In the genomic region with DNA sequence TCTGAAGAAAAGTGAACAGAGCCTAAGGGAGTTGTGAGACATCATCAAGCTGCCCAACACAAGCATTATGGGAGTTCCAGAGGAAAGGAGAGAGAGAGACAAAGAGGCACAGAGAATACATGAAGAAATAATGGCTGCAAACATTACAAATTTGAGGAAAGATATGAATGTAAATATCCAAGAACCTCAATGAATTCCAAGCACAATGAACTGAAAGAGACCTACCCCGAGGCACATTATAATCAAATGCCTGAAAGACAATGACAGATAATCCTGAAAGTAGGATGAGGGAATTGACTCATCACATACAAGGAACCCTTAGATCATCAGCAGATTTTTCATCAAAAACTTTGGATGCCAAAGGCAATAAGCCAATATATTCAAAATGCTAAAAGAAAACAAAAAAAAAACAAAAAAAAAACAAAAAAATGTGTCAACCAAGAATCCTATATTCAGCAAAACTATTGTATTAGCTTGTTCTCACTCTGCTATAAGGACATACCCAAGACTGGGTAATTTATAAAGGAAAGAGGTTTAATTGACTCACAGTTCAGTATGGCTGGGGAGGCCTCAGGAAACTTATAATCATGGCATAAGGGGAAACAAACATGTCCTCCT, we compare ENCODE assay signal across 32 cellular contexts. TPM values are rescaled to one million over a fixed set of nuclear protein-coding genes. Genes with fewer than 3 reads are reported as not detected.
"Had no signal": no experiment of that assay in that cellular context is flagged by ENCODE, and none has a peak within 500 bp of the region (broad histone marks: within the 10 kb centered on the region; RNA-seq: fewer than 3 reads in every experiment).

No MANE protein-coding gene starts in this region.

- H3K27ac Mint-ChIP-seq: immature natural killer cell; mesothelial cell of epicardium; natural killer cell; neural progenitor cell; stimulated activated naive B cell treated with anti-CD40 and anti-IgM and Interleukin-4, amounts not matched to agents 10 μg/mL and 1 μg/mL and 100 μg/mL, for 72 hours had no signal

- DNase-seq: immature natural killer cell; left ventricle myocardium inferior; mesendoderm; naive B cell; natural killer cell; nephron progenitor cell; occipital lobe; right lobe of liver; stimulated activated CD4-positive, alpha-beta T cell treated with anti-CD3 and anti-CD28 coated beads, Interleukin-1b, Interleukin-23, amount 100 ng/mL, for 48 hours; stimulated activated CD4-positive, alpha-beta T cell treated with anti-CD3 and anti-CD28 coated beads, Interleukin-2, amount 100 ng/mL, for 48 hours; stimulated activated CD4-positive, alpha-beta T cell treated with anti-CD3 and anti-CD28 coated beads, Interleukin-4, amount 100 ng/mL, for 4 hours; stimulated activated CD8-positive, alpha-beta memory T cell treated with anti-CD3 and anti-CD28 coated beads, Interleukin-4, amount 100 ng/mL, for 48 hours; stimulated activated naive B cell treated with anti-CD40 and anti-IgM and Interleukin-4, amounts not matched to agents 10 μg/mL and 1 μg/mL and 100 μg/mL, for 72 hours; stimulated activated naive CD8-positive, alpha-beta T cell treated with anti-CD3 and anti-CD28 coated beads, Interleukin-15, Interleukin-2, amounts not matched to agents 100 U/mL and 50 U/mL, for 24 hours; stomach; testis; thyroid gland; transverse colon; upper lobe of left lung had no signal

- H3K4me1 Mint-ChIP-seq: immature natural killer cell; mesothelial cell of epicardium; nephron progenitor cell; neural progenitor cell; stimulated activated naive B cell treated with anti-CD40 and anti-IgM and Interleukin-4, amounts not matched to agents 10 μg/mL and 1 μg/mL and 100 μg/mL, for 72 hours had no signal

- H3K4me3 ChIP-seq: left ventricle myocardium inferior, lung, neural progenitor cell, right atrium auricular region, right lobe of liver, smooth muscle cell, stomach, testis, thyroid gland, transverse colon, upper lobe of left lung, vagina had no signal

- ATAC-seq: natural killer cell; right lobe of liver; stimulated activated naive B cell treated with anti-CD40 and anti-IgM and Interleukin-4, amounts not matched to agents 10 μg/mL and 1 μg/mL and 100 μg/mL, for 72 hours; stimulated activated naive CD8-positive, alpha-beta T cell treated with anti-CD3 and anti-CD28 coated beads, Interleukin-15, Interleukin-2, amounts not matched to agents 100 U/mL and 50 U/mL, for 24 hours had no signal

- H3K27me3 Mint-ChIP-seq: naive B cell; stimulated activated naive B cell treated with anti-CD40 and anti-IgM and Interleukin-4, amounts not matched to agents 10 μg/mL and 1 μg/mL and 100 μg/mL, for 72 hours had no signal

- H3K36me3 ChIP-seq: neural progenitor cell, neutrophil, right atrium auricular region, right lobe of liver, thyroid gland, transverse colon, upper lobe of left lung, vagina had no signal

- H3K27me3 ChIP-seq: neural progenitor cell, neutrophil, right atrium auricular region, right lobe of liver, stomach, testis, thyroid gland, transverse colon, upper lobe of left lung, vagina had no signal

- H3K4me3 Mint-ChIP-seq: immature natural killer cell; mesothelial cell of epicardium; naive B cell; natural killer cell; neural progenitor cell; stimulated activated naive B cell treated with anti-CD40 and anti-IgM and Interleukin-4, amounts not matched to agents 10 μg/mL and 1 μg/mL and 100 μg/mL, for 72 hours had no signal

- H3K27ac ChIP-seq: left ventricle myocardium inferior, neural progenitor cell, neutrophil, parathyroid adenoma, right atrium auricular region, right lobe of liver, stomach, testis, thyroid gland, transverse colon, upper lobe of left lung, vagina had no signal

- H3K9me3 ChIP-seq: right lobe of liver, testis, thyroid gland had no signal

- H3K4me1 ChIP-seq: left ventricle myocardium inferior, neural progenitor cell, parathyroid adenoma, right atrium auricular region, right lobe of liver, stomach, testis, thyroid gland, transverse colon, upper lobe of left lung, vagina had no signal

RNA-seq across cellular contexts. Expression of gene BCL2L14, which starts 37.8 kb away (rescaled TPM):
- total RNA-seq: kidney epithelial cell, left ventricle myocardium inferior, lower leg skin, mesothelial cell of epicardium, occipital lobe, osteocyte, posterior vena cava, pulmonary artery endothelial cell, right atrium auricular region, smooth muscle cell, vagina had no signal
